25 cellular contexts compared by ENCODE assay signal in genomic region chr3:34856577-34856976, GRCh38.
DNase-seq lines count a peak whose midpoint lies in the region; ATAC-seq and TF ChIP-seq lines count a peak whose summit lies in the region.
"Had no signal": no experiment of that assay in that cellular context is flagged by ENCODE, and none has a peak within 500 bp of the region (broad histone marks: within the 10 kb centered on the region; RNA-seq: fewer than 3 reads in every experiment).

No MANE protein-coding gene starts in this region.

- H3K27ac Mint-ChIP-seq in brain = peak overlapping the region; percentile 48 to 91 (median 71)
- H3K27ac Mint-ChIP-seq in neural crest cell (ENCODE audit: unreplicated experiment) = peak overlapping the region; percentile 71
- H3K27ac Mint-ChIP-seq: CD8-positive, alpha-beta memory T cell; immature natural killer cell; type B pancreatic cell had no signal

- H3K4me3 Mint-ChIP-seq in brain = peak overlapping the region in 1 of 5 experiments; percentile 25
- H3K4me3 Mint-ChIP-seq in neural crest cell = no peak overlapping the region
- H3K4me3 Mint-ChIP-seq: CD8-positive, alpha-beta memory T cell; immature natural killer cell; type B pancreatic cell had no signal

- no peaks in the 10 kb centered on the region for H3K36me3 ChIP-seq in Loucy (ENCODE audit: insufficient read depth, low read length)
- H3K36me3 ChIP-seq: Peyer's patch, stomach had no signal

- H3K4me1 Mint-ChIP-seq in brain (peaks cover 62% of the 10 kb centered on the region), neural crest cell (peaks cover 20% of the 10 kb centered on the region)
- H3K4me1 Mint-ChIP-seq: CD8-positive, alpha-beta memory T cell; immature natural killer cell had no signal

- H3K79me2 ChIP-seq in Loucy (ENCODE audit: insufficient read depth, low read length) = no peaks in the 10 kb centered on the region

- no peak for ATAC-seq in HG03280 (IDR thresholded peaks at IDR 0.05; ENCODE audit: unreplicated experiment)
- ATAC-seq in GM18519 (IDR thresholded peaks at IDR 0.05; ENCODE audit: low FRiP score, unreplicated experiment) = no peak
- ATAC-seq: SK-N-SH treated with all-trans-retinoic acid at 6 μM for 48 hours had no signal

- H3K9me2 ChIP-seq in Loucy (replicated peaks; ENCODE audit: low read depth, low read length) = no peaks in the 10 kb centered on the region

- no peak overlapping the region for H3K9ac ChIP-seq in Loucy (ENCODE audit: low read depth, low read length, poor library complexity, severe bottlenecking)

- H3K27me3 ChIP-seq in Loucy (ENCODE audit: insufficient read depth, low read length, poor library complexity, severe bottlenecking) = no peaks in the 10 kb centered on the region
- H3K27me3 ChIP-seq: Peyer's patch, stomach had no signal

- H3K4me1 ChIP-seq in Loucy (ENCODE audit: insufficient read depth, low read length, poor library complexity, severe bottlenecking) = peaks cover 9% of the 10 kb centered on the region
- H3K4me1 ChIP-seq: Peyer's patch, stomach had no signal

- H2AFZ ChIP-seq in Loucy (ENCODE audit: low read length) = peak overlapping the region; percentile 60

- peak; percentile 70 for DNase-seq in GDM1 (lab: John Stamatoyannopoulos, UW)
- DNase-seq in neural crest cell (ENCODE audit: low read depth, low spot score) = no peak
- DNase-seq in activated CD4-positive, alpha-beta T cell treated with anti-CD3 and anti-CD28 coated beads, Interleukin-2, amount 50 U/mL, for 4 hours = no peak
- no peak for DNase-seq in NCI-H2107 (lab: John Stamatoyannopoulos, UW)
- DNase-seq: activated CD4-positive, alpha-beta T cell treated with anti-CD3 and anti-CD28 coated beads, Interleukin-2, amount 50 U/mL, for 1 hour; activated naive CD4-positive, alpha-beta T cell; aorta; CD8-positive, alpha-beta memory T cell; head of caudate nucleus; immature natural killer cell; Karpas-422; NCI-H1105; NCI-H2171 treated with DMSO at 0.1 percent for 48 hours; NCI-H774; Peyer's patch; posterior cingulate gyrus; stimulated activated CD4-positive, alpha-beta T cell treated with anti-CD3 and anti-CD28 coated beads, Interleukin-4, amount 100 ng/mL, for 1 hour; stomach had no signal

- H4K20me1 ChIP-seq in Loucy (ENCODE audit: insufficient read depth, low read length, poor library complexity, severe bottlenecking) = no peaks in the 10 kb centered on the region

- H3F3A ChIP-seq in Loucy (ENCODE audit: low read depth) = no peaks in the 10 kb centered on the region

- TF ChIP-seq CTCF in Loucy (conservative IDR thresholded peaks at IDR 0.05; ENCODE audit: low read length) = no peak
- TF ChIP-seq CTCF in brain (conservative IDR thresholded peaks at IDR 0.05) = no peak
- no peak for TF ChIP-seq CTCF in neural crest cell (conservative IDR thresholded peaks at IDR 0.05)

- no peaks in the 10 kb centered on the region for H3K9me3 ChIP-seq in Loucy (ENCODE audit: insufficient read depth, low read depth, low read length)
- H3K9me3 ChIP-seq: Peyer's patch, stomach had no signal

- H3K4me3 ChIP-seq in Loucy (ENCODE audit: low read length, poor library complexity, severe bottlenecking) = no peak overlapping the region
- H3K4me3 ChIP-seq: Peyer's patch, skin epidermis, stomach had no signal

- no peak overlapping the region for H3K4me2 ChIP-seq in Loucy (ENCODE audit: low read depth, low read length, poor library complexity, severe bottlenecking)

- H3K36me3 Mint-ChIP-seq in brain (no peaks in the 10 kb centered on the region), neural crest cell (ENCODE audit: low read depth) (no peaks in the 10 kb centered on the region)
- H3K36me3 Mint-ChIP-seq: CD8-positive, alpha-beta memory T cell; immature natural killer cell; type B pancreatic cell had no signal

- peaks cover 6% of the 10 kb centered on the region for H3K27me3 Mint-ChIP-seq in brain
- H3K27me3 Mint-ChIP-seq in neural crest cell (ENCODE audit: low read depth) = no peaks in the 10 kb centered on the region
- H3K27me3 Mint-ChIP-seq: CD8-positive, alpha-beta memory T cell had no signal

- H3K9me3 Mint-ChIP-seq in brain = no peaks in the 10 kb centered on the region
- H3K9me3 Mint-ChIP-seq in neural crest cell = no peaks in the 10 kb centered on the region
- H3K9me3 Mint-ChIP-seq: type B pancreatic cell had no signal
